ENCODE assay signal across 1 cellular context in genomic region chr1:110876748-110877341, GRCh38.
TF ChIP-seq lines count a peak whose summit lies in the region.

No MANE protein-coding gene starts in this region.

TF ChIP-seq in GM12878, 131 proteins besides CTCF, POLR2A, EP300 and RAD21 (continued from another document):
- TF ChIP-seq MTA2 (IDR thresholded peaks at IDR 0.05; ENCODE audit: low read depth) (no peak), ZNF207 (IDR thresholded peaks at IDR 0.05; ENCODE audit: borderline replicate concordance) (no peak), TAF1 (IDR thresholded peaks at IDR 0.05; ENCODE audit: borderline replicate concordance, low read depth, low read length) (no peak)
TF ChIP-seq in GM12878: peak in this region for 1.
